1 cellular context compared by ENCODE assay signal in the genomic region with DNA sequence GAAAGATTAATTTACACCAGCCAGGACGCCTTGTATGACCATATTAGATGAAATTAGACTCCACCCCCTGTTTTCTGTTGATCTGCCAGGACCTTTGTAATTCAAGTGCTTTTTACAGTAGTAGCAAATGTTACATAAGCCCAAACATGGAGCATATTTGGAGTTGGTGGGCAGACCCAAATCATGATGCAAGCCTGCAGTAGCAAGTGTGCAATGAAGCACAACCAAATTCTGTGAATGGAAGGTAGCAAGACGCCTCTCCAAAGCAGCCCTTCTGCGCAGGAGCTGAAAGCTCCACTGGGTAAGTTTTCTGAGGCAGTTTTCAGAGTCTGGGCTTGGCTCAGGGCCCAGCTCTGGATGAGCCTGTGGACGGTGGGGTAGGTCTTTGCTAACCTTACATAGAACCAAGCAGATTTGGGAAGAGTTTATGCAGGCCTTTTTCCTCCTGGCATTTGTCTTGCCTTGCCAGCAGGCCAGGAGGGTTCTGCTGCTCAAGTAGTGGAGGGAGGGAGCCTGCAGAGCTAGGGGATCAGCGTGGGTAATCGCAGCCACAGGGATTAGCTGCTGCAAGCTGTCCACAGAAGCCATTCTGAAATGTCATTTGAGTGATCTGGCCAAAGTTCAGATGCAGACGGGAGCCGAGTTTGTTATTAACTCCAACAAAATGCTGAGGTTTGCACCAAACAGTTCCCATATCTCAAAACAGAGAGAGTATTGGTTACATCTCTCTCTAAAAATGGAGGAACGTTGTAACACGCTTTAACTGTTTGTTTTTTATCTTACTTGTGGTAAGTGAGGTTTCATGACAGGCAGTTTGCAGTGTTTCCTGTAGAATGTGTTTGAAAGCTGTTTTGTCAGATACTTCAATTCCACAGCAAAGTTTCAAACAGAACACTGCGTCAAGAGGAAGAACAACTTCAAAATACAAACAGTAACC.
TF ChIP-seq lines count a peak whose summit lies in the region.

No MANE protein-coding gene starts in this region.

TF ChIP-seq in HepG2, 621 proteins besides CTCF, POLR2A, EP300 and RAD21 (continued from another document and continues in another):
- TF ChIP-seq, protein P1, sequence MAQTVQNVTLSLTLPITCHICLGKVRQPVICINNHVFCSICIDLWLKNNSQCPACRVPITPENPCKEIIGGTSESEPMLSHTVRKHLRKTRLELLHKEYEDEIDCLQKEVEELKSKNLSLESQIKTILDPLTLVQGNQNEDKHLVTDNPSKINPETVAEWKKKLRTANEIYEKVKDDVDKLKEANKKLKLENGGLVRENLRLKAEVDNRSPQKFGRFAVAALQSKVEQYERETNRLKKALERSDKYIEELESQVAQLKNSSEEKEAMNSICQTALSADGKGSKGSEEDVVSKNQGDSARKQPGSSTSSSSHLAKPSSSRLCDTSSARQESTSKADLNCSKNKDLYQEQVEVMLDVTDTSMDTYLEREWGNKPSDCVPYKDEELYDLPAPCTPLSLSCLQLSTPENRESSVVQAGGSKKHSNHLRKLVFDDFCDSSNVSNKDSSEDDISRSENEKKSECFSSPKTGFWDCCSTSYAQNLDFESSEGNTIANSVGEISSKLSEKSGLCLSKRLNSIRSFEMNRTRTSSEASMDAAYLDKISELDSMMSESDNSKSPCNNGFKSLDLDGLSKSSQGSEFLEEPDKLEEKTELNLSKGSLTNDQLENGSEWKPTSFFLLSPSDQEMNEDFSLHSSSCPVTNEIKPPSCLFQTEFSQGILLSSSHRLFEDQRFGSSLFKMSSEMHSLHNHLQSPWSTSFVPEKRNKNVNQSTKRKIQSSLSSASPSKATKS (CRISPR knock-in tag; IDR thresholded peaks at IDR 0.05), result no peak
- TF ChIP-seq, protein P2, sequence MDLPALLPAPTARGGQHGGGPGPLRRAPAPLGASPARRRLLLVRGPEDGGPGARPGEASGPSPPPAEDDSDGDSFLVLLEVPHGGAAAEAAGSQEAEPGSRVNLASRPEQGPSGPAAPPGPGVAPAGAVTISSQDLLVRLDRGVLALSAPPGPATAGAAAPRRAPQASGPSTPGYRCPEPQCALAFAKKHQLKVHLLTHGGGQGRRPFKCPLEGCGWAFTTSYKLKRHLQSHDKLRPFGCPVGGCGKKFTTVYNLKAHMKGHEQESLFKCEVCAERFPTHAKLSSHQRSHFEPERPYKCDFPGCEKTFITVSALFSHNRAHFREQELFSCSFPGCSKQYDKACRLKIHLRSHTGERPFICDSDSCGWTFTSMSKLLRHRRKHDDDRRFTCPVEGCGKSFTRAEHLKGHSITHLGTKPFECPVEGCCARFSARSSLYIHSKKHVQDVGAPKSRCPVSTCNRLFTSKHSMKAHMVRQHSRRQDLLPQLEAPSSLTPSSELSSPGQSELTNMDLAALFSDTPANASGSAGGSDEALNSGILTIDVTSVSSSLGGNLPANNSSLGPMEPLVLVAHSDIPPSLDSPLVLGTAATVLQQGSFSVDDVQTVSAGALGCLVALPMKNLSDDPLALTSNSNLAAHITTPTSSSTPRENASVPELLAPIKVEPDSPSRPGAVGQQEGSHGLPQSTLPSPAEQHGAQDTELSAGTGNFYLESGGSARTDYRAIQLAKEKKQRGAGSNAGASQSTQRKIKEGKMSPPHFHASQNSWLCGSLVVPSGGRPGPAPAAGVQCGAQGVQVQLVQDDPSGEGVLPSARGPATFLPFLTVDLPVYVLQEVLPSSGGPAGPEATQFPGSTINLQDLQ (CRISPR knock-in tag; IDR thresholded peaks at IDR 0.05), result no peak
- TF ChIP-seq ELF3 (CRISPR knock-in tag; IDR thresholded peaks at IDR 0.05) (no peak), TOPORS (CRISPR knock-in tag; IDR thresholded peaks at IDR 0.05) (no peak), POLR2G (IDR thresholded peaks at IDR 0.05; ENCODE audit: low read depth, low read length) (peak; percentile 79), ZNF24 (IDR thresholded peaks at IDR 0.05) (no peak), CBX1 (IDR thresholded peaks at IDR 0.05; ENCODE audit: low read depth) (no peak), SMARCE1 (IDR thresholded peaks at IDR 0.05; ENCODE audit: borderline replicate concordance) (no peak), RFX3 (CRISPR knock-in tag; IDR thresholded peaks at IDR 0.05) (no peak), FOSL1 (CRISPR knock-in tag; IDR thresholded peaks at IDR 0.05; ENCODE audit: borderline replicate concordance) (no peak), SIN3A (IDR thresholded peaks at IDR 0.05; ENCODE audit: borderline replicate concordance, low read depth, low read length) (no peak), ZSCAN21 (CRISPR knock-in tag; IDR thresholded peaks at IDR 0.05; ENCODE audit: borderline replicate concordance) (no peak), RORA (CRISPR knock-in tag; IDR thresholded peaks at IDR 0.05) (no peak), RARG (CRISPR knock-in tag; IDR thresholded peaks at IDR 0.05; ENCODE audit: low read depth) (no peak), MAFK (conservative IDR thresholded peaks at IDR 0.05 in 1 of 2, IDR thresholded peaks at IDR 0.05 in 1 of 2; ENCODE audit: low read length in 2 of 2) (peak; percentile 92 to 96), ZNF251 (CRISPR knock-in tag; IDR thresholded peaks at IDR 0.05) (no peak), ZNF12 (CRISPR knock-in tag; IDR thresholded peaks at IDR 0.05) (no peak), NCOA5 (CRISPR knock-in tag; IDR thresholded peaks at IDR 0.05) (no peak), ZNF530 (CRISPR knock-in tag; IDR thresholded peaks at IDR 0.05; ENCODE audit: low read depth) (no peak), SIX1 (CRISPR knock-in tag; IDR thresholded peaks at IDR 0.05; ENCODE audit: borderline replicate concordance) (no peak; the same call in 1 of the 2 replicates), ZBTB3 (CRISPR knock-in tag; IDR thresholded peaks at IDR 0.05; ENCODE audit: borderline replicate concordance, low read depth) (no peak), PHF21A (CRISPR knock-in tag; IDR thresholded peaks at IDR 0.05) (peak; percentile 68; the same call in 1 of the 2 replicates), NPAS2 (CRISPR knock-in tag; IDR thresholded peaks at IDR 0.05; ENCODE audit: borderline replicate concordance) (no peak), ERF (CRISPR knock-in tag; IDR thresholded peaks at IDR 0.05) (no peak), FOXJ3 (CRISPR knock-in tag; IDR thresholded peaks at IDR 0.05; ENCODE audit: borderline replicate concordance) (peak; percentile 49; the same call in 1 of the 2 replicates), REXO4 (CRISPR knock-in tag; IDR thresholded peaks at IDR 0.05; ENCODE audit: borderline replicate concordance) (no peak), ZFP41 (CRISPR knock-in tag; IDR thresholded peaks at IDR 0.05; ENCODE audit: borderline replicate concordance) (no peak), ARNT (IDR thresholded peaks at IDR 0.05) (no peak), ZNF598 (CRISPR knock-in tag; IDR thresholded peaks at IDR 0.05; ENCODE audit: borderline replicate concordance) (0 out of 2 replicates have a peak, but pooled peaks have one; percentile 21), ZBTB21 (CRISPR knock-in tag; IDR thresholded peaks at IDR 0.05) (no peak), KLF15 (CRISPR knock-in tag; IDR thresholded peaks at IDR 0.05; ENCODE audit: borderline replicate concordance) (no peak), ZNF878 (CRISPR knock-in tag; IDR thresholded peaks at IDR 0.05) (no peak), ZNF331 (CRISPR knock-in tag; IDR thresholded peaks at IDR 0.05) (peak; percentile 43; the same call in 1 of the 2 replicates), KLF13 (CRISPR knock-in tag; IDR thresholded peaks at IDR 0.05) (no peak), HNF4G (IDR thresholded peaks at IDR 0.05; ENCODE audit: borderline replicate concordance, low read depth, low read length) (peak; percentile 80), HNF4G (CRISPR knock-in tag; IDR thresholded peaks at IDR 0.05; ENCODE audit: borderline replicate concordance, low read depth) (peak; percentile 40; the same call in 1 of the 2 replicates), FOXP1 (IDR thresholded peaks at IDR 0.05) (no peak), FOXP1 (CRISPR knock-in tag; IDR thresholded peaks at IDR 0.05) (peak; percentile 12; the same call in 1 of the 2 replicates), SMYD3 (CRISPR knock-in tag; IDR thresholded peaks at IDR 0.05) (no peak), ZNF558 (CRISPR knock-in tag; IDR thresholded peaks at IDR 0.05; ENCODE audit: borderline replicate concordance) (0 out of 2 replicates have a peak, but pooled peaks have one; percentile 52), REL (CRISPR knock-in tag; conservative IDR thresholded peaks at IDR 0.05) (no peak), YY1 (IDR thresholded peaks at IDR 0.05; ENCODE audit: insufficient read depth, insufficient replicate concordance, low read depth, low read length) (no peak), HIVEP1 (CRISPR knock-in tag; IDR thresholded peaks at IDR 0.05) (no peak), MIER3 (CRISPR knock-in tag; IDR thresholded peaks at IDR 0.05; ENCODE audit: borderline replicate concordance) (no peak), ZNF839 (CRISPR knock-in tag; IDR thresholded peaks at IDR 0.05; ENCODE audit: borderline replicate concordance) (no peak)
- TF ChIP-seq, protein P3, sequence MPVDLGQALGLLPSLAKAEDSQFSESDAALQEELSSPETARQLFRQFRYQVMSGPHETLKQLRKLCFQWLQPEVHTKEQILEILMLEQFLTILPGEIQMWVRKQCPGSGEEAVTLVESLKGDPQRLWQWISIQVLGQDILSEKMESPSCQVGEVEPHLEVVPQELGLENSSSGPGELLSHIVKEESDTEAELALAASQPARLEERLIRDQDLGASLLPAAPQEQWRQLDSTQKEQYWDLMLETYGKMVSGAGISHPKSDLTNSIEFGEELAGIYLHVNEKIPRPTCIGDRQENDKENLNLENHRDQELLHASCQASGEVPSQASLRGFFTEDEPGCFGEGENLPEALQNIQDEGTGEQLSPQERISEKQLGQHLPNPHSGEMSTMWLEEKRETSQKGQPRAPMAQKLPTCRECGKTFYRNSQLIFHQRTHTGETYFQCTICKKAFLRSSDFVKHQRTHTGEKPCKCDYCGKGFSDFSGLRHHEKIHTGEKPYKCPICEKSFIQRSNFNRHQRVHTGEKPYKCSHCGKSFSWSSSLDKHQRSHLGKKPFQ (CRISPR knock-in tag; IDR thresholded peaks at IDR 0.05; ENCODE audit: insufficient replicate concordance), result no peak
- TF ChIP-seq, protein P4, sequence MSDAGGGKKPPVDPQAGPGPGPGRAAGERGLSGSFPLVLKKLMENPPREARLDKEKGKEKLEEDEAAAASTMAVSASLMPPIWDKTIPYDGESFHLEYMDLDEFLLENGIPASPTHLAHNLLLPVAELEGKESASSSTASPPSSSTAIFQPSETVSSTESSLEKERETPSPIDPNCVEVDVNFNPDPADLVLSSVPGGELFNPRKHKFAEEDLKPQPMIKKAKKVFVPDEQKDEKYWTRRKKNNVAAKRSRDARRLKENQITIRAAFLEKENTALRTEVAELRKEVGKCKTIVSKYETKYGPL (CRISPR knock-in tag; IDR thresholded peaks at IDR 0.05), result peak; percentile 66; the same call in 1 of the 2 replicates
- TF ChIP-seq, protein P5, sequence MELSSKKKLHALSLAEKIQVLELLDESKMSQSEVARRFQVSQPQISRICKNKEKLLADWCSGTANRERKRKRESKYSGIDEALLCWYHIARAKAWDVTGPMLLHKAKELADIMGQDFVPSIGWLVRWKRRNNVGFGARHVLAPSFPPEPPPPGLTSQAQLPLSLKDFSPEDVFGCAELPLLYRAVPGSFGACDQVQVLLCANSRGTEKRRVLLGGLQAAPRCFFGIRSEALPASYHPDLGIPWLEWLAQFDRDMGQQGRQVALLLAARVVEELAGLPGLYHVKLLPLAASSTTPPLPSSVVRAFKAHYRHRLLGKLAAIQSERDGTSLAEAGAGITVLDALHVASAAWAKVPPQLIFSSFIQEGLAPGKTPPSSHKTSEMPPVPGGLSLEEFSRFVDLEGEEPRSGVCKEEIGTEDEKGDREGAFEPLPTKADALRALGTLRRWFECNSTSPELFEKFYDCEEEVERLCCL (CRISPR knock-in tag; IDR thresholded peaks at IDR 0.05; ENCODE audit: borderline replicate concordance), result no peak
- TF ChIP-seq, protein P6, sequence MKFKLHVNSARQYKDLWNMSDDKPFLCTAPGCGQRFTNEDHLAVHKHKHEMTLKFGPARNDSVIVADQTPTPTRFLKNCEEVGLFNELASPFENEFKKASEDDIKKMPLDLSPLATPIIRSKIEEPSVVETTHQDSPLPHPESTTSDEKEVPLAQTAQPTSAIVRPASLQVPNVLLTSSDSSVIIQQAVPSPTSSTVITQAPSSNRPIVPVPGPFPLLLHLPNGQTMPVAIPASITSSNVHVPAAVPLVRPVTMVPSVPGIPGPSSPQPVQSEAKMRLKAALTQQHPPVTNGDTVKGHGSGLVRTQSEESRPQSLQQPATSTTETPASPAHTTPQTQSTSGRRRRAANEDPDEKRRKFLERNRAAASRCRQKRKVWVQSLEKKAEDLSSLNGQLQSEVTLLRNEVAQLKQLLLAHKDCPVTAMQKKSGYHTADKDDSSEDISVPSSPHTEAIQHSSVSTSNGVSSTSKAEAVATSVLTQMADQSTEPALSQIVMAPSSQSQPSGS (CRISPR knock-in tag; IDR thresholded peaks at IDR 0.05), result 0 out of 2 replicates have a peak, but pooled peaks have one; percentile 26
- TF ChIP-seq, protein P7, sequence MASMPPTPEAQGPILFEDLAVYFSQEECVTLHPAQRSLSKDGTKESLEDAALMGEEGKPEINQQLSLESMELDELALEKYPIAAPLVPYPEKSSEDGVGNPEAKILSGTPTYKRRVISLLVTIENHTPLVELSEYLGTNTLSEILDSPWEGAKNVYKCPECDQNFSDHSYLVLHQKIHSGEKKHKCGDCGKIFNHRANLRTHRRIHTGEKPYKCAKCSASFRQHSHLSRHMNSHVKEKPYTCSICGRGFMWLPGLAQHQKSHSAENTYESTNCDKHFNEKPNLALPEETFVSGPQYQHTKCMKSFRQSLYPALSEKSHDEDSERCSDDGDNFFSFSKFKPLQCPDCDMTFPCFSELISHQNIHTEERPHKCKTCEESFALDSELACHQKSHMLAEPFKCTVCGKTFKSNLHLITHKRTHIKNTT (CRISPR knock-in tag; IDR thresholded peaks at IDR 0.05), result no peak
- TF ChIP-seq, protein P8, sequence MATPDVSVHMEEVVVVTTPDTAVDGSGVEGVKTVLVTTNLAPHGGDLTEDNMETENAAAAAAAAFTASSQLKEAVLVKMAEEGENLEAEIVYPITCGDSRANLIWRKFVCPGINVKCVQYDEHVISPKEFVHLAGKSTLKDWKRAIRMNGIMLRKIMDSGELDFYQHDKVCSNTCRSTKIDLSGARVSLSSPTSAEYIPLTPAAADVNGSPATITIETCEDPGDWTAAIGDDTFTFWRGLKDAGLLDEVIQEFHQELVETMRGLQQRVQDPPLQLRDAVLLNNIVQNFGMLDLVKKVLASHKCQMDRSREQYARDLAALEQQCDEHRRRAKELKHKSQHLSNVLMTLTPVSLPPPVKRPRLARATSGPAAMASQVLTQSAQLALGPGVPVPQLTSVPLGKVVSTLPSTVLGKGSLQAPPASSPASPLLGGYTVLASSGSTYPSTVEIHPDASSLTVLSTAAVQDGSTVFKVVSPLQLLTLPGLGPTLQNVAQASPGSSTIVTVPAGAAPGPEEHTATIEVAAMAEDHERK (CRISPR knock-in tag; IDR thresholded peaks at IDR 0.05; ENCODE audit: low read depth), result no peak
- TF ChIP-seq, protein P9, sequence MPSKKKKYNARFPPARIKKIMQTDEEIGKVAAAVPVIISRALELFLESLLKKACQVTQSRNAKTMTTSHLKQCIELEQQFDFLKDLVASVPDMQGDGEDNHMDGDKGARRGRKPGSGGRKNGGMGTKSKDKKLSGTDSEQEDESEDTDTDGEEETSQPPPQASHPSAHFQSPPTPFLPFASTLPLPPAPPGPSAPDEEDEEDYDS (CRISPR knock-in tag; IDR thresholded peaks at IDR 0.05), result 0 out of 2 replicates have a peak, but pooled peaks have one; percentile 12
- TF ChIP-seq, protein P10, sequence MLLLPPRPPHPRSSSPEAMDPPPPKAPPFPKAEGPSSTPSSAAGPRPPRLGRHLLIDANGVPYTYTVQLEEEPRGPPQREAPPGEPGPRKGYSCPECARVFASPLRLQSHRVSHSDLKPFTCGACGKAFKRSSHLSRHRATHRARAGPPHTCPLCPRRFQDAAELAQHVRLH (CRISPR knock-in tag; IDR thresholded peaks at IDR 0.05; ENCODE audit: borderline replicate concordance, low read depth), result 0 out of 2 replicates have a peak, but pooled peaks have one; percentile 32
